In the genomic region with DNA sequence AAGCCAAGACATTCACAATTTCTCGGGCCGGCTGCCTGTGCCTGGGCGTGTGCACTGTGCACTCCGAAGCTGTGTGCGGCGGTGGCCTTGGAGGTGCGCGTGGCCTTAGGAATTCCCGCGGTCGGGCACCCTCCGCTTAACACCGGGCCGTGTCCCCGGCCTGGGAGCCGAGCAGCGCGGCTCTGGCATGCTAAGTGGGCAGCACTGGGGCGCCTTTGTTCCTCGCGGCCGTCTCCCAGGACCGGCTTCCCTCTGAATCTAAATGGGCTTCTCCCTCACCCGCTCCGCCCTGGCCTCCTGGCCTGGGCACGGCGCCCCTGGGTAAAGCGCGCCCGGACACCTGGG, we compare ENCODE assay signal across 8 cellular contexts. TPM values are rescaled to one million over a fixed set of nuclear protein-coding genes. Genes with fewer than 3 reads are reported as not detected.
DNase-seq lines count a peak whose midpoint lies in the region; ATAC-seq and TF ChIP-seq lines count a peak whose summit lies in the region.

No MANE protein-coding gene starts in this region.

- peak overlapping the region; percentile 71; the same call in 1 of the 2 replicates for H3K4me2 ChIP-seq in MM.1S (ENCODE audit: low read depth, low read length)

- no peaks in the 10 kb centered on the region for H3K79me2 ChIP-seq in MM.1S (ENCODE audit: low read length)

- WGBS in endodermal cell (ENCODE audit: insufficient coverage in 1 of 2, insufficient read length in 1 of 2), 2 experiments = 5 to 8% methylated on average over 21 to 30 of the region's 30 CpGs

- H3K27ac Mint-ChIP-seq in endodermal cell = no peak overlapping the region

- CTCF ChIA-PET in AG04449 (lab: Yijun Ruan, JAX) = no interaction called here

- H3K4me1 Mint-ChIP-seq in endodermal cell = peaks cover 10% of the 10 kb centered on the region

- H3K4me1 ChIP-seq in MM.1S (ENCODE audit: low read length) (no peaks in the 10 kb centered on the region), endodermal cell (ENCODE audit: control insufficient read depth, insufficient read depth, low read length) (no peaks in the 10 kb centered on the region), mucosa of descending colon (ENCODE audit: low read depth) (no peaks in the 10 kb centered on the region)

- ATAC-seq in mucosa of descending colon (peak; percentile 59), HG03521 (IDR thresholded peaks at IDR 0.05; ENCODE audit: unreplicated experiment) (no peak), GM18873 (IDR thresholded peaks at IDR 0.05; ENCODE audit: low FRiP score, unreplicated experiment) (no peak)

- H2AFZ ChIP-seq in MM.1S (ENCODE audit: low read length) = peak overlapping the region; percentile 85

- H3K9ac ChIP-seq in MM.1S (ENCODE audit: low read length) (peak overlapping the region; percentile 34; the same call in 1 of the 2 replicates), endodermal cell (ENCODE audit: extremely low read depth, low read length, poor library complexity, severe bottlenecking) (peak overlapping the region; percentile 36)

- peak overlapping the region; percentile 60 for H3K4me3 ChIP-seq in AG04449 (ENCODE audit: low read depth, low read length)
- peak overlapping the region; percentile 56 for H3K4me3 ChIP-seq in MM.1S (ENCODE audit: low read length)
- peak overlapping the region; percentile 67 for H3K4me3 ChIP-seq in endodermal cell (ENCODE audit: low read length)
- H3K4me3 ChIP-seq in mucosa of descending colon = no peak overlapping the region

- H3K4me3 Mint-ChIP-seq in endodermal cell = peak overlapping the region; percentile 67

- H4K20me1 ChIP-seq in MM.1S (ENCODE audit: insufficient read depth, low read length) = no peaks in the 10 kb centered on the region

- no peaks in the 10 kb centered on the region for H3K9me2 ChIP-seq in MM.1S (replicated peaks; ENCODE audit: insufficient read depth, low read length)

- no peaks in the 10 kb centered on the region for H3K36me3 Mint-ChIP-seq in endodermal cell (ENCODE audit: low read depth)

- TF ChIP-seq CTCF in AG04449 (IDR thresholded peaks at IDR 0.05; ENCODE audit: insufficient read depth, low read length, missing control alignments) (no peak), MM.1S (IDR thresholded peaks at IDR 0.05; ENCODE audit: low read length) (no peak), endodermal cell (conservative IDR thresholded peaks at IDR 0.05) (no peak), mucosa of descending colon (IDR thresholded peaks at IDR 0.05) (no peak)

- H3K27me3 ChIP-seq in MM.1S (replicated peaks; ENCODE audit: insufficient read depth, low read length) = no peaks in the 10 kb centered on the region
- H3K27me3 ChIP-seq in endodermal cell (ENCODE audit: control insufficient read depth, insufficient read depth, low read length, poor library complexity, severe bottlenecking) = peaks cover 33% of the 10 kb centered on the region

- H3K36me3 ChIP-seq in MM.1S (replicated peaks; ENCODE audit: insufficient read depth, low read length) (no peaks in the 10 kb centered on the region), endodermal cell (ENCODE audit: control insufficient read depth, insufficient read depth, low read length) (no peaks in the 10 kb centered on the region), mucosa of descending colon (ENCODE audit: low read depth) (no peaks in the 10 kb centered on the region)

- H3K27ac ChIP-seq in MM.1S (ENCODE audit: low read length) (no peak overlapping the region), endodermal cell (ENCODE audit: low read depth, low read length) (peak overlapping the region; percentile 85)

- DNase-seq in AG04449 (ENCODE audit: low read depth, low spot score) = no peak
- DNase-seq in MM.1S = no peak
- DNase-seq in endodermal cell = peak; percentile 80
- peak in 1 of 3 donors; percentile 39 for DNase-seq in mucosa of descending colon
- DNase-seq in DMS153 (lab: John Stamatoyannopoulos, UW) = no peak
- no peak for DNase-seq in erythroblast (lab: John Stamatoyannopoulos, UW)

- H3K27me3 Mint-ChIP-seq in endodermal cell (ENCODE audit: insufficient read depth) = peaks cover 60% of the 10 kb centered on the region

- H3F3A ChIP-seq in MM.1S (ENCODE audit: insufficient read depth, low read length) = no peaks in the 10 kb centered on the region

- POLR2A ChIA-PET in AG04449 (lab: Yijun Ruan, JAX) = no interaction called here

- H3K9me3 ChIP-seq in MM.1S (replicated peaks; ENCODE audit: insufficient read depth, low read length) = no peaks in the 10 kb centered on the region
- H3K9me3 ChIP-seq in endodermal cell (ENCODE audit: control insufficient read depth, low read length) = no peaks in the 10 kb centered on the region
- no peaks in the 10 kb centered on the region for H3K9me3 ChIP-seq in mucosa of descending colon

- intact Hi-C loops in mucosa of descending colon (cut with DNase I, micrococcal nuclease) = no loop called here

- TF ChIP-seq POLR2A in erythroblast (IDR thresholded peaks at IDR 0.05; ENCODE audit: low read length) = no peak

- H3K9me3 Mint-ChIP-seq in endodermal cell = no peaks in the 10 kb centered on the region

RNA-seq across cellular contexts. Expression of a gene that starts 0.5 kb away (rescaled TPM):
- total RNA-seq in endodermal cell (10 to 100 TPM in 1 of 2 donors, 1 to 10 TPM in 1; 8.0 to 15.9 TPM), mucosa of descending colon (10 to 100 TPM in 1 of 3 donors, 1 to 10 TPM in 2; 2.8 to 11.1 (median 3.2) TPM)
- 24.3 TPM for polyA plus RNA-seq in endodermal cell (2013, experiment 1 of 2)
- polyA plus RNA-seq in endodermal cell (2013, experiment 2 of 2) = 24.4 TPM
